ENCODE assay signal across 17 cellular contexts in genomic region chr11:126162286-126163030, GRCh38. TPM values are rescaled to one million over a fixed set of nuclear protein-coding genes. Genes with fewer than 3 reads are reported as not detected.
DNase-seq lines count a peak whose midpoint lies in the region; ATAC-seq and TF ChIP-seq lines count a peak whose summit lies in the region.
"Had no signal": no experiment of that assay in that cellular context is flagged by ENCODE, and none has a peak within 500 bp of the region (broad histone marks: within the 10 kb centered on the region; RNA-seq: fewer than 3 reads in every experiment).

No MANE protein-coding gene starts in this region.

- CTCF ChIA-PET in OCI-LY7 (lab: Charles Lee; ENCODE audit: unreplicated experiment) = no interaction called here

- no peak for ATAC-seq in GM21737 (IDR thresholded peaks at IDR 0.05; ENCODE audit: unreplicated experiment)

- H3K9ac ChIP-seq in neuronal stem cell (ENCODE audit: low read depth, low read length, poor library complexity) = no peak overlapping the region

- no peaks in the 10 kb centered on the region for H3K9me3 Mint-ChIP-seq in endothelial cell (ENCODE audit: unreplicated experiment)

- peak overlapping the region; percentile 42 for H3K27ac Mint-ChIP-seq in endothelial cell (ENCODE audit: unreplicated experiment)
- H3K27ac Mint-ChIP-seq: activated naive CD8-positive, alpha-beta T cell had no signal

- H3K4me1 Mint-ChIP-seq in endothelial cell (ENCODE audit: unreplicated experiment) = peaks cover 11% of the 10 kb centered on the region

- no CpG with 5 or more reads among the region's 14 CpGs for WGBS in neuronal stem cell (ENCODE audit: extremely low coverage in 2 of 2, insufficient read length in 2 of 2, insufficient replicate concordance in 1 of 2), 2 donors

- DNase-seq in AG10803 (ENCODE audit: low read depth) (peak; percentile 35), MG63 (peak; percentile 30), endothelial cell (ENCODE audit: low spot score) (no peak), neuronal stem cell (ENCODE audit: low spot score) (no peak), NCI-H774 (lab: John Stamatoyannopoulos, UW) (no peak), OCI-LY7 (ENCODE audit: low spot score) (no peak), NCI-H2081 (lab: John Stamatoyannopoulos, UW) (no peak)
- DNase-seq: activated CD4-positive, alpha-beta T cell treated with anti-CD3 and anti-CD28 coated beads, Interleukin-2, amount 50 U/mL, for 48 hours; activated T-cell treated with anti-CD3 and anti-CD28 coated beads, Interleukin-2, amount 50 U/mL, for 48 hours; effector CD4-positive, alpha-beta T cell; left cardiac atrium; NCI-H146; NCI-H748 treated with DMSO at 0.1 percent for 48 hours; Peyer's patch had no signal

- peak overlapping the region; percentile 77 for H2BK12ac ChIP-seq in neuronal stem cell (ENCODE audit: low read length)

- H2AK5ac ChIP-seq in neuronal stem cell (ENCODE audit: low read depth, low read length) = peak overlapping the region; percentile 3

- peak overlapping the region; percentile 34 for H2BK120ac ChIP-seq in neuronal stem cell (ENCODE audit: low read depth, low read length)

- H3K4me2 ChIP-seq in neuronal stem cell (ENCODE audit: insufficient read depth, low read length, poor library complexity, severe bottlenecking) = no peak overlapping the region
- no peak overlapping the region for H3K4me2 ChIP-seq in OCI-LY7 (ENCODE audit: low read length)

- no peak overlapping the region for H3K27ac ChIP-seq in neuronal stem cell (replicated peaks; ENCODE audit: low read length)
- no peak overlapping the region for H3K27ac ChIP-seq in OCI-LY7 (ENCODE audit: low read depth, low read length, poor library complexity, severe bottlenecking)
- H3K27ac ChIP-seq: cardiac muscle cell, Peyer's patch had no signal

- TF ChIP-seq CTCF in AG10803 (conservative IDR thresholded peaks at IDR 0.05; ENCODE audit: low read length) (no peak), endothelial cell (IDR thresholded peaks at IDR 0.05; ENCODE audit: unreplicated experiment) (no peak), OCI-LY7 (conservative IDR thresholded peaks at IDR 0.05; ENCODE audit: low read length) (no peak)

- no peak overlapping the region for H2BK5ac ChIP-seq in neuronal stem cell (ENCODE audit: low read length)

- H2BK15ac ChIP-seq in neuronal stem cell (ENCODE audit: low read length) = peak overlapping the region; percentile 52

- BruUV-seq in OCI-LY7 (replicated peaks; lab: Mats Ljungman, UMichigan) = no TSS peak

- no peaks in the 10 kb centered on the region for H3K79me1 ChIP-seq in neuronal stem cell (ENCODE audit: low read depth, low read length)

- POLR2A ChIA-PET in OCI-LY7 (lab: Charles Lee) = interaction anchor here (0.6 kb wide), 1 partner anchor 144 kb away, joined by 5 read pairs; no protein-coding TSS in a partner anchor

- no peaks in the 10 kb centered on the region for H3K9me2 ChIP-seq in OCI-LY7 (ENCODE audit: insufficient read depth, low read length)

- H3K9me3 ChIP-seq in MG63 = no peaks in the 10 kb centered on the region
- no peaks in the 10 kb centered on the region for H3K9me3 ChIP-seq in neuronal stem cell (replicated peaks in 1 of 2; ENCODE audit: control insufficient read depth in 2 of 2, insufficient read depth in 1 of 2, low read depth in 1 of 2, low read length in 2 of 2)
- no peaks in the 10 kb centered on the region for H3K9me3 ChIP-seq in OCI-LY7 (ENCODE audit: low read length)
- H3K9me3 ChIP-seq: Peyer's patch had no signal

- H3K14ac ChIP-seq in neuronal stem cell (ENCODE audit: low read length) = no peak overlapping the region

- no peaks in the 10 kb centered on the region for H4K20me1 ChIP-seq in OCI-LY7 (ENCODE audit: insufficient read depth, low read length)

- no peak overlapping the region for H2AFZ ChIP-seq in neuronal stem cell (ENCODE audit: low read length)
- H2AFZ ChIP-seq in OCI-LY7 (ENCODE audit: low read length) = no peak overlapping the region

- peaks cover 21 to 53% of the 10 kb centered on the region in 2 donors for H3K4me1 ChIP-seq in neuronal stem cell (ENCODE audit: control insufficient read depth in 2 of 2, insufficient read depth in 1 of 2, low read depth in 1 of 2, low read length in 2 of 2)
- no peaks in the 10 kb centered on the region for H3K4me1 ChIP-seq in OCI-LY7 (ENCODE audit: insufficient read depth, low read length, poor library complexity, severe bottlenecking)

- no peaks in the 10 kb centered on the region for H3K27me3 ChIP-seq in MG63
- peaks cover 0 to 94% (median 0%) of the 10 kb centered on the region in 3 experiments for H3K27me3 ChIP-seq in neuronal stem cell (ENCODE audit: control insufficient read depth in 3 of 3, insufficient read depth in 3 of 3, low read depth in 1 of 3, low read length in 3 of 3)
- H3K27me3 ChIP-seq: cardiac muscle cell, Peyer's patch had no signal

- H3K4me3 Mint-ChIP-seq in endothelial cell (ENCODE audit: unreplicated experiment) = no peak overlapping the region
- H3K4me3 Mint-ChIP-seq: activated naive CD8-positive, alpha-beta T cell had no signal

- H3K4me3 ChIP-seq in AG10803 (ENCODE audit: low read length) (no peak overlapping the region), MG63 (no peak overlapping the region), neuronal stem cell (ENCODE audit: low read length in 2 of 2) (no peak overlapping the region), OCI-LY7 (ENCODE audit: low read depth, low read length, poor library complexity, severe bottlenecking) (no peak overlapping the region)
- H3K4me3 ChIP-seq: cardiac muscle cell, Peyer's patch had no signal

- no peaks in the 10 kb centered on the region for H3K36me3 Mint-ChIP-seq in endothelial cell (ENCODE audit: low read depth, unreplicated experiment)
- H3K36me3 Mint-ChIP-seq: activated naive CD8-positive, alpha-beta T cell had no signal

- no peaks in the 10 kb centered on the region for H3K79me2 ChIP-seq in OCI-LY7 (ENCODE audit: insufficient read depth, low read depth, low read length)

- H4K91ac ChIP-seq in neuronal stem cell (ENCODE audit: low read depth, low read length, poor library complexity) = no peak overlapping the region

- intact Hi-C loops in OCI-LY7 (cut with micrococcal nuclease; ENCODE audit: unreplicated experiment) = no loop called here

- no peak overlapping the region for H3K23ac ChIP-seq in neuronal stem cell (ENCODE audit: low read depth, low read length, poor library complexity)

- H4K8ac ChIP-seq in neuronal stem cell (ENCODE audit: low read depth, low read length) = no peak overlapping the region

- peaks cover 2% of the 10 kb centered on the region for H3K27me3 Mint-ChIP-seq in endothelial cell (ENCODE audit: unreplicated experiment)
- H3K27me3 Mint-ChIP-seq: activated naive CD8-positive, alpha-beta T cell had no signal

- peak overlapping the region; percentile 95 for H3K18ac ChIP-seq in neuronal stem cell (ENCODE audit: low read length)

- H3K36me3 ChIP-seq in MG63 (no peaks in the 10 kb centered on the region), neuronal stem cell (replicated peaks in 1 of 2; ENCODE audit: control insufficient read depth in 2 of 2, insufficient read depth in 2 of 2, low read length in 2 of 2) (no peaks in the 10 kb centered on the region), OCI-LY7 (ENCODE audit: insufficient read depth, low read length) (no peaks in the 10 kb centered on the region)
- H3K36me3 ChIP-seq: cardiac muscle cell, Peyer's patch had no signal

- no peak overlapping the region for H3K4ac ChIP-seq in neuronal stem cell (ENCODE audit: low read length)

RNA-seq across cellular contexts. Expression of gene RPUSD4, which starts 49.0 kb away (rescaled TPM):
- 18.8 and 29.0 TPM in 2 replicates for total RNA-seq in MG63 (2014; rRNA removed; shearing (Covaris generic); ENCODE audit: low replicate concordance)
- 40.8 TPM for total RNA-seq in endothelial cell (ENCODE audit: unreplicated experiment)
- 22.3 TPM for polyA plus RNA-seq in neuronal stem cell (2013, experiment 1 of 2)
- polyA plus RNA-seq in neuronal stem cell (2013, experiment 2 of 2) = 20.9 TPM
- 29.1 and 39.2 TPM in 2 replicates for total RNA-seq in OCI-LY7 (2014; rRNA removed; shearing (Covaris generic))
- total RNA-seq in OCI-LY7 (2022) = 36.2 and 37.0 TPM in 2 replicates

RNA-seq across cellular contexts. Expression of gene FAM118B, which starts 49.1 kb away (rescaled TPM):
- 16.9 and 19.8 TPM in 2 replicates for total RNA-seq in MG63 (2014; rRNA removed; shearing (Covaris generic); ENCODE audit: low replicate concordance)
- 48.1 TPM for total RNA-seq in endothelial cell (ENCODE audit: unreplicated experiment)
- polyA plus RNA-seq in neuronal stem cell (2013, experiment 1 of 2) = 22.4 TPM
- 22.5 TPM for polyA plus RNA-seq in neuronal stem cell (2013, experiment 2 of 2)
- total RNA-seq in OCI-LY7 (2014; rRNA removed; shearing (Covaris generic)) = 9.9 and 11.5 TPM in 2 replicates
- total RNA-seq in OCI-LY7 (2022) = 12.8 and 14.8 TPM in 2 replicates

Comparison
In these comparisons a context has a peak if more than half of its experiments do, and no peak if none do; other contexts are left out.
1. DNase-seq: peak in AG10803 (single experiment) and MG63 (single experiment); none in endothelial cell (single experiment), neuronal stem cell (single experiment), NCI-H774 (single experiment), OCI-LY7 (single experiment) and NCI-H2081 (0 of 2).